In the genomic region with DNA sequence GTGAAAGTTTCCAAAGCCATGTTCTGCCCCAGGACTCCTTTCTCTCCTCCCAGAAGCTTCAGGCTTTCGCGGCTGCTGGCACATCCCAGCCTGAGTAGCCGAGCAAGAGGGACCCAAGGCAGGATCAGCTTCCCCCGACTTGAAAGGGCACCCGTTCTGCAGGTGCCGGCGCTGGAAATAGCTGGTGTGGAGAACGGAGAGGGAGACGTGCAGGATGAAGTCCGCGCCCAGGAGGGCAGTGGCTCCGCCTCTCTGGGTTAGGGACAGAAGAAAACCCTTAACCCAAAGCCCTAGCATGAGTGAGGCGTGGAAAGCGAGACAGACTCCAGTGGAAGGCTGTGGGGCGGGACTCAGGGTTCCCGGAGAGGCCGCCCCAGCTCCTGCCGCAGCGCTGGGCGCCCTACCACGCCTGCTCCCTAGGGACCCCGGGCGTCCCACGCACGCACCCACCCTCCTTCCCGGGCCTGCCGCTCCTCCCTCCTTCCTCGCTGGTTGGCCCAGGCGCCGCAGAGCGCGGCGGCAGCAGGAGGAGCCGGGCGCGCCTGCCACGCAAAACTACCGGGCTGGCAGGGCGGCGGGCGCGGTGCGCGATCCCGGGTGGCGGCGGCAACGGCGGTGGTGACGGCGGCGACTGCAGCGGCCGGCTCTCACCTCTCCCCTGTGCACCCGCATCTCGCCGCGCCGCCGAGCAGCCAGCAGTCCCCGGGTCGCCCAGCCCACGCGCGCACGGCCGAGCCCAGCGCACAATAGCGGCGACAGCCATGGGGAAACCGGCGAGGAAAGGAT, we compare ENCODE assay signal across 8 cellular contexts. TPM values are rescaled to one million over a fixed set of nuclear protein-coding genes. Genes with fewer than 3 reads are reported as not detected.
DNase-seq lines count a peak whose midpoint lies in the region; ATAC-seq and TF ChIP-seq lines count a peak whose summit lies in the region.

A gene (plus strand): TSS at position 550 of the 786 bp plus-strand sequence. CDS start 212 bp downstream, at position 762.

- H3K27me3 ChIP-seq in foreskin keratinocyte = peaks cover 76% of the 10 kb centered on the region
- peaks cover 25% of the 10 kb centered on the region for H3K27me3 ChIP-seq in neural progenitor cell

- H3F3A ChIP-seq in neural progenitor cell (ENCODE audit: low read depth) = peaks cover 16% of the 10 kb centered on the region

- H3K4me1 ChIP-seq in foreskin keratinocyte (no peaks in the 10 kb centered on the region), neural progenitor cell (peaks cover 10% of the 10 kb centered on the region)

- ATAC-seq in GM18505 (IDR thresholded peaks at IDR 0.05; ENCODE audit: unreplicated experiment) (peak; percentile 76), HG02840 (IDR thresholded peaks at IDR 0.05; ENCODE audit: low FRiP score, unreplicated experiment) (peak; percentile 70), foreskin keratinocyte (peak; percentile 63)
- peak; percentile 63 to 67 for ATAC-seq in activated T-cell treated with anti-CD3 and anti-CD28 coated beads, Interleukin-2, amount 50 U/mL, for 4 hours

- CTCF ChIA-PET in AG04449 (lab: Yijun Ruan, JAX) = interaction anchor here (1.2 kb wide), 1 partner anchor 107 kb away, joined by 3 read pairs; no protein-coding TSS in a partner anchor

- peak within 1 kb of the TSS; percentile 88 for H3K4me2 ChIP-seq in neural progenitor cell

- peak; percentile 76 for TF ChIP-seq POLR2A in GM18505 (IDR thresholded peaks at IDR 0.05; ENCODE audit: borderline replicate concordance, extremely low read depth, insufficient read depth, insufficient read length)

- no peak for DNase-seq in AG04449 (ENCODE audit: low read depth, low spot score)
- DNase-seq in NCI-H2107 treated with DMSO at 0.1 percent for 48 hours (lab: John Stamatoyannopoulos, UW; ENCODE audit: unreplicated experiment) = peak; percentile 10
- no peak for DNase-seq in activated T-cell treated with anti-CD3 and anti-CD28 coated beads, Interleukin-2, amount 50 U/mL, for 4 hours
- DNase-seq in foreskin keratinocyte = no peak
- DNase-seq in neural progenitor cell (ENCODE audit: low spot score) = peak; percentile 72
- DNase-seq in cerebellar nuclear complex (lab: John Stamatoyannopoulos, UW) = no peak

- peaks cover 46% of the 10 kb centered on the region for H3K27me3 Mint-ChIP-seq in activated T-cell treated with anti-CD3 and anti-CD28 coated beads, Interleukin-2, amount 50 U/mL, for 4 hours (ENCODE audit: low read depth)
- peaks cover 21% of the 10 kb centered on the region for H3K27me3 Mint-ChIP-seq in neural progenitor cell (ENCODE audit: insufficient read depth, low read depth)

- H3K4me3 Mint-ChIP-seq in activated T-cell treated with anti-CD3 and anti-CD28 coated beads, Interleukin-2, amount 50 U/mL, for 4 hours = peak within 1 kb of the TSS; percentile 79
- peak within 1 kb of the TSS; percentile 94 for H3K4me3 Mint-ChIP-seq in neural progenitor cell

- H3K9me3 Mint-ChIP-seq in activated T-cell treated with anti-CD3 and anti-CD28 coated beads, Interleukin-2, amount 50 U/mL, for 4 hours = no peaks in the 10 kb centered on the region
- H3K9me3 Mint-ChIP-seq in neural progenitor cell = no peaks in the 10 kb centered on the region

- no peaks in the 10 kb centered on the region for H3K36me3 Mint-ChIP-seq in activated T-cell treated with anti-CD3 and anti-CD28 coated beads, Interleukin-2, amount 50 U/mL, for 4 hours (ENCODE audit: insufficient read depth)
- no peaks in the 10 kb centered on the region for H3K36me3 Mint-ChIP-seq in neural progenitor cell

- peak within 1 kb of the TSS; percentile 94 for H2AFZ ChIP-seq in neural progenitor cell (replicated peaks)

- TF ChIP-seq CTCF in AG04449 (IDR thresholded peaks at IDR 0.05; ENCODE audit: insufficient read depth, low read length, missing control alignments) = no peak
- no peak for TF ChIP-seq CTCF in foreskin keratinocyte (conservative IDR thresholded peaks at IDR 0.05)
- no peak for TF ChIP-seq CTCF in neural progenitor cell (IDR thresholded peaks at IDR 0.05)

- H3K27ac ChIP-seq in foreskin keratinocyte (no peak within 1 kb of the TSS), neural progenitor cell (no peak within 1 kb of the TSS)

- peaks cover 22% of the 10 kb centered on the region for H3K4me1 Mint-ChIP-seq in activated T-cell treated with anti-CD3 and anti-CD28 coated beads, Interleukin-2, amount 50 U/mL, for 4 hours (ENCODE audit: low read depth)
- H3K4me1 Mint-ChIP-seq in neural progenitor cell = peaks cover 12% of the 10 kb centered on the region

- no peak within 1 kb of the TSS for H3K9ac ChIP-seq in neural progenitor cell

- H3K79me2 ChIP-seq in neural progenitor cell (ENCODE audit: low read depth) = peaks cover 3% of the 10 kb centered on the region

- H3K4me3 ChIP-seq in AG04449 (ENCODE audit: low read depth, low read length) (peak within 1 kb of the TSS; percentile 76), neural progenitor cell (peak within 1 kb of the TSS; percentile 60)

- POLR2A ChIA-PET in AG04449 (lab: Yijun Ruan, JAX) = interaction anchor here (0.6 to 1.0 kb wide), 2 partner anchors 189 to 1249 kb away, joined by 3 read pairs; a partner anchor contains a TSS

- H3K27ac Mint-ChIP-seq in neural progenitor cell = no peak within 1 kb of the TSS

- no peaks in the 10 kb centered on the region for H3K9me3 ChIP-seq in neural progenitor cell (ENCODE audit: low read depth)

- no peaks in the 10 kb centered on the region for H4K20me1 ChIP-seq in neural progenitor cell (ENCODE audit: low read depth)

- H3K36me3 ChIP-seq in neural progenitor cell = no peaks in the 10 kb centered on the region

RNA-seq across cellular contexts. Expression of the gene that starts here (rescaled TPM):
- total RNA-seq in activated T-cell treated with anti-CD3 and anti-CD28 coated beads, Interleukin-2, amount 50 U/mL, for 4 hours = under 1 TPM in 2 of 3 donors, not detected in 1; 0.05 to 0.33 TPM
- total RNA-seq in foreskin keratinocyte (not detected in 2 replicates), neural progenitor cell (ENCODE audit: low replicate concordance) (12.5 and 16.2 TPM in 2 replicates)
- polyA plus RNA-seq in foreskin keratinocyte = 0.02 TPM in 1 of 2 replicates, not detected in the other

Comparison
In these comparisons a context has a peak if more than half of its experiments do, and no peak if none do; other contexts are left out.
1. RNA of the gene that starts here (total RNA-seq): 12.5 to 16.2 TPM in neural progenitor cell; not detected in foreskin keratinocyte and 0.05 to 0.33 TPM in activated T-cell treated with anti-CD3 and anti-CD28 coated beads, Interleukin-2, amount 50 U/mL, for 4 hours; every median in the first group is over 10 times any median in the second.
2. Peak in ATAC-seq in activated T-cell treated with anti-CD3 and anti-CD28 coated beads, Interleukin-2, amount 50 U/mL, for 4 hours; RNA of the gene not detected or under 1 TPM.
3. Peak in ATAC-seq in foreskin keratinocyte; RNA of the gene not detected or under 1 TPM.
4. DNase-seq: peak in NCI-H2107 treated with DMSO at 0.1 percent for 48 hours (single experiment) and neural progenitor cell (single experiment); none in AG04449 (single experiment), activated T-cell treated with anti-CD3 and anti-CD28 coated beads, Interleukin-2, amount 50 U/mL, for 4 hours (single experiment), foreskin keratinocyte (0 of 2) and cerebellar nuclear complex (0 of 2).
5. Peak in every context shown above with its lines, with median percentiles within 50 percentile points of each other: ATAC-seq.